14 cellular contexts compared by ENCODE assay signal in genomic region chr11:124751741-124752470, GRCh38. TPM values are rescaled to one million over a fixed set of nuclear protein-coding genes. Genes with fewer than 3 reads are reported as not detected.
DNase-seq lines count a peak whose midpoint lies in the region; ATAC-seq, FAIRE-seq and TF ChIP-seq lines count a peak whose summit lies in the region.
"Had no signal": no experiment of that assay in that cellular context is flagged by ENCODE, and none has a peak within 500 bp of the region (broad histone marks: within the 10 kb centered on the region; RNA-seq: fewer than 3 reads in every experiment).

Gene VSIG2 (minus strand): TSS chr11:124752255. CDS start chr11:124752137, 118 bp downstream.

- H4K20me1 ChIP-seq in K562 (replicated peaks; ENCODE audit: control insufficient read depth, insufficient read depth, low read length) = no peaks in the 10 kb centered on the region

- H3K9me1 ChIP-seq in K562 (ENCODE audit: control insufficient read depth, insufficient read depth, low read length) = no peaks in the 10 kb centered on the region

- H3K36me3 ChIP-seq in K562 (ENCODE audit: control insufficient read depth, insufficient read depth, low read length) = no peaks in the 10 kb centered on the region
- no peaks in the 10 kb centered on the region for H3K36me3 ChIP-seq in right lobe of liver
- H3K36me3 ChIP-seq in suprapubic skin = no peaks in the 10 kb centered on the region

- WGBS in K562 (ENCODE audit: insufficient coverage, low coverage, missing lambda C conversion rate) = 21% methylated on average over 22 of the region's 42 CpGs
- WGBS in right lobe of liver (ENCODE audit: insufficient coverage, low coverage, low lambda C conversion rate, missing lambda C conversion rate) = 18% methylated on average over 18 of the region's 42 CpGs
- 23% methylated on average over 5 of the region's 42 CpGs for WGBS in suprapubic skin

- H3K4me1 Mint-ChIP-seq in activated naive CD4-positive, alpha-beta T cell treated with anti-CD3 and anti-CD28 coated beads, Interleukin-2, amount 10 ng/mL, durations not matched to agents 7 days and 5 days = peaks cover 47% of the 10 kb centered on the region

- in situ Hi-C loops in K562 (cut with MboI) = no loop called here

- H3K9ac ChIP-seq in K562 (ENCODE audit: insufficient read depth in 1 of 2, low read depth in 2 of 2, low read length in 2 of 2) = 0 out of 4 replicates have a peak within 1 kb of the TSS, but pooled peaks of 1 of the 2 experiments have one; percentile 2

- BruUV-seq in K562 (replicated peaks; lab: Mats Ljungman, UMichigan) = no TSS peak

- H3K79me2 ChIP-seq in K562 (ENCODE audit: control insufficient read depth, insufficient read depth, low read length) = no peaks in the 10 kb centered on the region

- H3K4me1 ChIP-seq in K562 (replicated peaks in 1 of 2; ENCODE audit: control insufficient read depth in 2 of 2, insufficient read depth in 2 of 2, low read length in 2 of 2) (peaks cover 14% of the 10 kb centered on the region in 2 experiments; a peak in 4 of 5 replicates), right lobe of liver (peaks cover 0 to 8% (median 0%) of the 10 kb centered on the region in 4 donors), suprapubic skin (peaks cover 17% of the 10 kb centered on the region)

- H3K4me3 ChIP-seq in K562 (no peak within 1 kb of the TSS), right lobe of liver (peak within 1 kb of the TSS in 1 of 3 donors; percentile 7), suprapubic skin (peak within 1 kb of the TSS; percentile 8)

- no peaks in the 10 kb centered on the region for H3K9me3 Mint-ChIP-seq in activated naive CD4-positive, alpha-beta T cell treated with anti-CD3 and anti-CD28 coated beads, Interleukin-2, amount 10 ng/mL, durations not matched to agents 7 days and 5 days

- ATAC-seq in K562 = no peak
- ATAC-seq in right lobe of liver = peak; percentile 28 to 73 (median 40)
- ATAC-seq in sciatic nerve = no peak

- H3K36me3 Mint-ChIP-seq in activated naive CD4-positive, alpha-beta T cell treated with anti-CD3 and anti-CD28 coated beads, Interleukin-2, amount 10 ng/mL, durations not matched to agents 7 days and 5 days = no peaks in the 10 kb centered on the region

- intact Hi-C loops in K562 (cut with micrococcal nuclease) = no loop called here
- intact Hi-C loops in right lobe of liver (cut with DNase I) = no loop called here
- intact Hi-C loops in sciatic nerve (cut with DNase I) = no loop called here

- TF ChIP-seq POLR2A in K562 (conservative IDR thresholded peaks at IDR 0.05) = no peak
- TF ChIP-seq POLR2A in right lobe of liver (IDR thresholded peaks at IDR 0.05) = no peak
- no peak for TF ChIP-seq POLR2A in suprapubic skin (IDR thresholded peaks at IDR 0.05)

- CTCF ChIA-PET in activated naive CD4-positive, alpha-beta T cell treated with anti-CD3 and anti-CD28 coated beads, Interleukin-2, amount 10 ng/mL, durations not matched to agents 7 days and 5 days (lab: Charles Lee) = interaction anchor here (1.0 to 2.2 kb wide), 5 partner anchors 12 to 114 kb away, joined by 3 to 14 read pairs (median 4); partner anchors contain the start of gene ROBO3
- CTCF ChIA-PET in K562 (lab: Yijun Ruan, JAX; ENCODE audit: low intra/inter-chr PET ratio) = no interaction called here

- no peak for DNase-seq in activated naive CD4-positive, alpha-beta T cell treated with anti-CD3 and anti-CD28 coated beads, Interleukin-2, amount 10 ng/mL, durations not matched to agents 7 days and 5 days
- no peak for DNase-seq in activated naive CD4-positive, alpha-beta T cell treated with anti-CD3 and anti-CD28 coated beads, Interleukin-2, amount 50 U/mL, for 16 hours
- no peak for DNase-seq in K562 (ENCODE audit: extremely low read depth in 1 of 4, low spot score in 3 of 4)
- DNase-seq in right lobe of liver = peak in 2 of 3 donors; percentile 46 to 72
- DNase-seq in suprapubic skin (ENCODE audit: low spot score in 2 of 2) = no peak
- DNase-seq in germinal center (ENCODE audit: low spot score) = no peak
- no peak for DNase-seq in NCI-H187 treated with DMSO at 0.1 percent for 48 hours (lab: John Stamatoyannopoulos, UW)
- DNase-seq in sciatic nerve (ENCODE audit: low spot score) = no peak
- DNase-seq: ACHN; activated CD4-positive, alpha-beta T cell treated with anti-CD3 and anti-CD28 coated beads, Interleukin-2, amount 50 U/mL, for 4 hours; dorsolateral prefrontal cortex had no signal

- H3K9me3 ChIP-seq in K562 (replicated peaks; ENCODE audit: control insufficient read depth, insufficient read depth, low read depth, low read length) (no peaks in the 10 kb centered on the region), right lobe of liver (no peaks in the 10 kb centered on the region), suprapubic skin (no peaks in the 10 kb centered on the region)

- peak within 1 kb of the TSS; percentile 22; the same call in 1 of the 2 replicates for H2AFZ ChIP-seq in K562 (ENCODE audit: low read depth, low read length)

- H3K27me3 Mint-ChIP-seq in activated naive CD4-positive, alpha-beta T cell treated with anti-CD3 and anti-CD28 coated beads, Interleukin-2, amount 10 ng/mL, durations not matched to agents 7 days and 5 days = peaks cover 58% of the 10 kb centered on the region

- no peak within 1 kb of the TSS for H3K4me2 ChIP-seq in K562 (ENCODE audit: insufficient read depth, low read length)

- FAIRE-seq in K562 (lab: Jason Lieb, UNC) = no peak
- FAIRE-seq: frontal cortex, RCC 7860 had no signal

- H3K27me3 ChIP-seq in K562 (ENCODE audit: control insufficient read depth in 2 of 2, insufficient read depth in 2 of 2, low read length in 2 of 2) (peaks cover 13 to 52% of the 10 kb centered on the region in 2 experiments; a peak in 4 of 5 replicates), right lobe of liver (no peaks in the 10 kb centered on the region), suprapubic skin (peaks cover 61% of the 10 kb centered on the region)

- TF ChIP-seq EP300 in K562 (IDR thresholded peaks at IDR 0.05; ENCODE audit: low read length) = no peak
- no peak for TF ChIP-seq EP300 in suprapubic skin (IDR thresholded peaks at IDR 0.05)

- H3K27ac ChIP-seq in K562 (ENCODE audit: extremely low read depth, low read depth, low read length) = no peak within 1 kb of the TSS
- H3K27ac ChIP-seq in right lobe of liver = no peak within 1 kb of the TSS
- H3K27ac ChIP-seq in suprapubic skin = no peak within 1 kb of the TSS

- POLR2A ChIA-PET in K562 (lab: Yijun Ruan, JAX) = interaction anchor here (0.8 to 1.5 kb wide), 3 partner anchors 7 to 85 kb away, joined by 3 to 4 read pairs (median 3); no protein-coding TSS in a partner anchor

- TF ChIP-seq CTCF in K562 (IDR thresholded peaks at IDR 0.05 in 2 of 3, conservative IDR thresholded peaks at IDR 0.05 in 1 of 3; ENCODE audit: insufficient read depth in 2 of 3, low read depth in 1 of 3, low read length in 3 of 3) = no peak
- no peak for TF ChIP-seq CTCF in right lobe of liver (IDR thresholded peaks at IDR 0.05)
- TF ChIP-seq CTCF in suprapubic skin (IDR thresholded peaks at IDR 0.05) = no peak

- TF ChIP-seq RAD21 in K562 (CRISPR knock-in tag; conservative IDR thresholded peaks at IDR 0.05 in 1 of 2, IDR thresholded peaks at IDR 0.05 in 1 of 2) = no peak

- H3K4me3 Mint-ChIP-seq in activated naive CD4-positive, alpha-beta T cell treated with anti-CD3 and anti-CD28 coated beads, Interleukin-2, amount 10 ng/mL, durations not matched to agents 7 days and 5 days = peak within 1 kb of the TSS; percentile 46

- H3K27ac Mint-ChIP-seq in activated naive CD4-positive, alpha-beta T cell treated with anti-CD3 and anti-CD28 coated beads, Interleukin-2, amount 10 ng/mL, durations not matched to agents 7 days and 5 days = peak within 1 kb of the TSS; percentile 82

TF ChIP-seq in K562, 482 proteins besides CTCF, POLR2A, EP300 and RAD21:
- TF ChIP-seq FUS (optimal IDR thresholded peaks at IDR 0.05; ENCODE audit: low read depth, low read length) (no peak), POLR2G (IDR thresholded peaks at IDR 0.05; ENCODE audit: low read depth, low read length) (0 out of 2 replicates have a peak, but pooled peaks have one; percentile 15)

RNA-seq across cellular contexts. Expression of gene VSIG2, which starts in this region (rescaled TPM):
- total RNA-seq in K562 (2011; cell fraction: chromatin; rRNA removed; ENCODE audit: low replicate concordance) = not detected in 2 replicates
- not detected in 2 replicates for total RNA-seq in K562 (2011; cell fraction: nucleolus; rRNA removed)
- not detected in 2 replicates for total RNA-seq in K562 (2011; cell fraction: nucleoplasm; rRNA removed)
- not detected in 2 replicates for total RNA-seq in K562 (2014; rRNA removed)
- not detected in 2 replicates for total RNA-seq in K562 (2014; rRNA removed; fragmentation: Illumina TruSeq; extraction: Trizol)
- total RNA-seq in K562 (2015; rRNA removed; fragmentation: Illumina TruSeq; extraction: Trizol) = not detected in 2 replicates
- not detected in 2 replicates for total RNA-seq in K562 (2021)
- polyA plus RNA-seq in K562 (2011; rRNA removed) = not detected in 2 replicates
- 0.06 TPM in 1 of 2 replicates, not detected in the other for polyA plus RNA-seq in K562 (2011; cell fraction: cytosol; rRNA removed)
- polyA plus RNA-seq in K562 (2011; cell fraction: nucleus; rRNA removed) = not detected in 2 replicates
- polyA plus RNA-seq in K562 (2012) = 0.11 and 0.17 TPM in 2 replicates
- polyA plus RNA-seq in K562 (2014; fragmentation: Illumina TruSeq; extraction: Trizol) = not detected in 2 replicates
- polyA plus RNA-seq in K562 (2014; fragmentation: Nextera tagmentation; extraction: Ambion mirVana) = not detected
- polyA plus RNA-seq in K562 (2014; rRNA removed) = not detected in 2 replicates
- not detected in 2 replicates for polyA minus RNA-seq in K562 (2011; rRNA and poly(A)+ RNA removed)
- polyA minus RNA-seq in K562 (2011; cell fraction: cytosol; rRNA and poly(A)+ RNA removed) = not detected in 2 replicates
- polyA minus RNA-seq in K562 (2011; cell fraction: nucleus; rRNA and poly(A)+ RNA removed) = not detected in 2 replicates
- total RNA-seq in right lobe of liver = 1 to 10 TPM in 2 of 6 experiments, under 1 TPM in 3, not detected in 1; 0.68 to 1.4 (median 0.83) TPM
- 1 to 10 TPM in 3 of 4 donors, under 1 TPM in 1; 0.60 to 3.3 (median 1.7) TPM for total RNA-seq in suprapubic skin
- total RNA-seq in sciatic nerve = 2.0 TPM
- total RNA-seq: frontal cortex, NCI-H460 had no signal

Comparison
In these comparisons a context has a peak if more than half of its experiments do, and no peak if none do; other contexts are left out.
1. DNase-seq: peak in right lobe of liver (2 of 3); none in activated naive CD4-positive, alpha-beta T cell treated with anti-CD3 and anti-CD28 coated beads, Interleukin-2, amount 10 ng/mL, durations not matched to agents 7 days and 5 days (single experiment), activated naive CD4-positive, alpha-beta T cell treated with anti-CD3 and anti-CD28 coated beads, Interleukin-2, amount 50 U/mL, for 16 hours (single experiment), K562 (0 of 4), suprapubic skin (0 of 2), germinal center (single experiment), NCI-H187 treated with DMSO at 0.1 percent for 48 hours (single experiment) and sciatic nerve (single experiment).
2. ATAC-seq: peak in right lobe of liver (4 of 4); none in K562 (single experiment) and sciatic nerve (single experiment).